8 cellular contexts compared by ENCODE assay signal in the genomic region with DNA sequence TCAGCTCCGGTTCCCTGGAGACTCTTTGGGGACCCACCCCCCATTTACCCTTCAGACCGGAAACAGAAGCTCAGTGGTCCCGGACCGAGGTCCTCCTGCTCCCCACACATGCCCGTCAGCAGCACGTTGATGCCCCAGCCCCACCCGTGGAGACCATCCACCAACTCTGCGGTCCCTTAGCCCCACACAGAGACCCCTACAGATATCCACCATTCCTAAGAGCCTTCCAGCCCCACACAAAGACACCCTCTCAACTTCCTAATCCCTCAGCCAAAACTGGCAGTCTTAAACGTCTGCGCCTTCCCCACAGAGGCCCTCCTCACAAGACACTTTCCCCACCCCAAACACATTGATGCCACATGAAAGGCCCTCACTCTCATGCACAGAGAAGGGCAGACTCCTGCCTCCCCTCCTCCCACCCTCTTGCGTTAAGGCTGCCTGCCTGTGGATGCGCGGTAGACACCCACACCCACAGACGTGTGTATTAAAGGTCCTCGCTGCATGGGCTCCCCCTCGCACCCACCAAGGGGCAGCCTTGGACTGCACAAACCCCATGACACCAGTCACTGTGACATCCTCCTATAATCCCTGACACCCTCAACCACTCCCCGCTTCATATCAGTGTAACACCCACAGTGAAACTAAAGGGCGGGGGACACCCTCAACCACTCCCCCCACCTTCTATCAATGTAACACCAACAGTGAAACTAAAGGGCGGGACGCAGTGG. TPM values are rescaled to one million over a fixed set of nuclear protein-coding genes. Genes with fewer than 3 reads are reported as not detected.
DNase-seq lines count a peak whose midpoint lies in the region; ATAC-seq and TF ChIP-seq lines count a peak whose summit lies in the region.

No MANE protein-coding gene starts in this region.

- H3K36me3 ChIP-seq in BLaER1 (no peaks in the 10 kb centered on the region), breast epithelium (no peaks in the 10 kb centered on the region), kidney epithelial cell (ENCODE audit: control insufficient read depth, insufficient read depth, low read length) (no peaks in the 10 kb centered on the region)

- peak overlapping the region; percentile 100 for H3K27ac Mint-ChIP-seq in stimulated activated effector memory CD8-positive, alpha-beta T cell treated with anti-CD3 and anti-CD28 coated beads, Interleukin-12 subunit alpha, Interleukin-12 subunit beta, amount 100 ng/mL, for 72 hours

- H3K9ac ChIP-seq in BLaER1 = peak overlapping the region; percentile 63

- TF ChIP-seq POLR2A in breast epithelium (IDR thresholded peaks at IDR 0.05) = no peak

- DNase-seq in T-helper 1 cell (peak; percentile 31 to 71 (median 60)), breast epithelium (ENCODE audit: low spot score in 2 of 2) (no peak), kidney epithelial cell (ENCODE audit: low read depth) (no peak), GM13976 (ENCODE audit: low spot score) (no peak)
- peak in 1 of 2 donors; percentile 67 for DNase-seq in stimulated activated effector memory CD8-positive, alpha-beta T cell treated with anti-CD3 and anti-CD28 coated beads, Interleukin-12 subunit alpha, Interleukin-12 subunit beta, amount 100 ng/mL, for 72 hours (ENCODE audit: low spot score in 2 of 2)

- H3K9me3 ChIP-seq in BLaER1 (no peaks in the 10 kb centered on the region), breast epithelium (no peaks in the 10 kb centered on the region)

- peaks cover 62% of the 10 kb centered on the region for H3K4me1 Mint-ChIP-seq in stimulated activated effector memory CD8-positive, alpha-beta T cell treated with anti-CD3 and anti-CD28 coated beads, Interleukin-12 subunit alpha, Interleukin-12 subunit beta, amount 100 ng/mL, for 72 hours

- ATAC-seq in HG02759 (IDR thresholded peaks at IDR 0.05; ENCODE audit: unreplicated experiment) (peak; percentile 14), GM18861 (IDR thresholded peaks at IDR 0.05; ENCODE audit: unreplicated experiment) (no peak)
- ATAC-seq in stimulated activated effector memory CD8-positive, alpha-beta T cell treated with anti-CD3 and anti-CD28 coated beads, Interleukin-12 subunit alpha, Interleukin-12 subunit beta, amount 100 ng/mL, for 72 hours = peak; percentile 71

- peaks cover 40% of the 10 kb centered on the region for H3K36me3 Mint-ChIP-seq in stimulated activated effector memory CD8-positive, alpha-beta T cell treated with anti-CD3 and anti-CD28 coated beads, Interleukin-12 subunit alpha, Interleukin-12 subunit beta, amount 100 ng/mL, for 72 hours

- peak overlapping the region; percentile 98 for H3K4me2 ChIP-seq in BLaER1

- H3K27me3 ChIP-seq in BLaER1 (peaks cover 33% of the 10 kb centered on the region), breast epithelium (no peaks in the 10 kb centered on the region), kidney epithelial cell (ENCODE audit: control insufficient read depth, insufficient read depth, low read length) (no peaks in the 10 kb centered on the region)

- H3K27ac ChIP-seq in BLaER1 (peak overlapping the region; percentile 48; the same call in 1 of the 2 replicates), breast epithelium (peak overlapping the region; percentile 54 to 85)

- intact Hi-C loops in breast epithelium (cut with DNase I; ENCODE audit: low total_unique reads) = no loop called here

- H3K4me1 ChIP-seq in BLaER1 (peaks cover 53% of the 10 kb centered on the region), breast epithelium (peaks cover 0 to 7% of the 10 kb centered on the region in 2 donors)

- H3K4me3 ChIP-seq in BLaER1 = peak overlapping the region; percentile 80
- peak overlapping the region; percentile 66 to 97 (median 78) for H3K4me3 ChIP-seq in breast epithelium
- peak overlapping the region; percentile 81 for H3K4me3 ChIP-seq in kidney epithelial cell (ENCODE audit: low read depth, low read length)

- peak overlapping the region; percentile 84 for H3K4me3 Mint-ChIP-seq in stimulated activated effector memory CD8-positive, alpha-beta T cell treated with anti-CD3 and anti-CD28 coated beads, Interleukin-12 subunit alpha, Interleukin-12 subunit beta, amount 100 ng/mL, for 72 hours

- no peaks in the 10 kb centered on the region for H3K9me3 Mint-ChIP-seq in stimulated activated effector memory CD8-positive, alpha-beta T cell treated with anti-CD3 and anti-CD28 coated beads, Interleukin-12 subunit alpha, Interleukin-12 subunit beta, amount 100 ng/mL, for 72 hours

- TF ChIP-seq CTCF in breast epithelium (IDR thresholded peaks at IDR 0.05) (no peak), kidney epithelial cell (IDR thresholded peaks at IDR 0.05; ENCODE audit: insufficient read depth, low read length, poor library complexity, severe bottlenecking) (peak; percentile 9), GM13976 (IDR thresholded peaks at IDR 0.05; ENCODE audit: borderline replicate concordance, control extremely low read depth, extremely low read depth, insufficient read depth, missing control alignments) (no peak)

- in situ Hi-C loops in GM13976 (cut with MboI; ENCODE audit: low sequenced_read_pairs, unreplicated experiment) = no loop called here

- no peaks in the 10 kb centered on the region for H4K20me1 ChIP-seq in BLaER1

RNA-seq across cellular contexts. Expression of a gene that starts 34.9 kb away (rescaled TPM):
- 10 to 100 TPM in 2 of 3 donors, 1 to 10 TPM in 1; 4.7 to 37.4 (median 19.3) TPM for total RNA-seq in breast epithelium
- total RNA-seq in kidney epithelial cell = 32.5 and 34.2 TPM in 2 replicates

RNA-seq across cellular contexts. Expression of a gene that starts 58.2 kb away (rescaled TPM):
- total RNA-seq in breast epithelium (10 to 100 TPM in 2 of 3 donors, 1 to 10 TPM in 1; 9.6 to 15.7 (median 15.4) TPM), kidney epithelial cell (15.1 and 22.4 TPM in 2 replicates)

Comparison
In these comparisons a context has a peak if more than half of its experiments do, and no peak if none do; other contexts are left out.
1. DNase-seq: peak in T-helper 1 cell (5 of 5); none in breast epithelium (0 of 2), kidney epithelial cell (single experiment) and GM13976 (single experiment).
2. Peak in every context shown above with its lines, with median percentiles within 50 percentile points of each other: H3K4me3 ChIP-seq.